Comparison of ENCODE assay signal across 1 cellular context in genomic region chr6:35302604-35303218, GRCh38.
TF ChIP-seq lines count a peak whose summit lies in the region.

No MANE protein-coding gene starts in this region.

TF ChIP-seq in GM12878, 131 proteins besides CTCF, POLR2A, EP300 and RAD21 (continued from another document and continues in another):
- TF ChIP-seq PRDM15 (CRISPR knock-in tag; IDR thresholded peaks at IDR 0.05) (no peak), ZBTB33 (IDR thresholded peaks at IDR 0.05) (no peak), ZNF217 (IDR thresholded peaks at IDR 0.05) (no peak), PAX5 (IDR thresholded peaks at IDR 0.05; ENCODE audit: borderline replicate concordance, low read depth, low read length) (no peak), RFX5 (IDR thresholded peaks at IDR 0.05; ENCODE audit: low read depth, low read length) (no peak), GATAD2B (conservative IDR thresholded peaks at IDR 0.05; ENCODE audit: low read depth) (no peak; the same call in 1 of the 2 replicates), RBBP5 (conservative IDR thresholded peaks at IDR 0.05) (no peak), FOXM1 (IDR thresholded peaks at IDR 0.05; ENCODE audit: low read depth, low read length) (no peak), KAT2A (conservative IDR thresholded peaks at IDR 0.05; ENCODE audit: control insufficient read depth, low read depth, low read length) (no peak), PBX3 (IDR thresholded peaks at IDR 0.05; ENCODE audit: insufficient replicate concordance, low read depth, low read length) (no peak), ZNF687 (IDR thresholded peaks at IDR 0.05) (0 out of 2 replicates have a peak, but pooled peaks have one; percentile 13), ZNF24 (IDR thresholded peaks at IDR 0.05) (no peak), POLR2AphosphoS5 (IDR thresholded peaks at IDR 0.05; ENCODE audit: low read length) (peak; percentile 61), MEF2A (IDR thresholded peaks at IDR 0.05; ENCODE audit: insufficient read depth, low read depth, low read length) (no peak), BCL11A (IDR thresholded peaks at IDR 0.05; ENCODE audit: low read depth, low read length) (no peak), NBN (IDR thresholded peaks at IDR 0.05) (0 out of 2 replicates have a peak, but pooled peaks have one; percentile 70), BRCA1 (IDR thresholded peaks at IDR 0.05; ENCODE audit: low read depth, low read length) (no peak), PKNOX1 (IDR thresholded peaks at IDR 0.05) (no peak; the same call in 1 of the 2 replicates), RAD51 (IDR thresholded peaks at IDR 0.05) (no peak), CHD1 (IDR thresholded peaks at IDR 0.05; ENCODE audit: low read depth, low read length) (0 out of 2 replicates have a peak, but pooled peaks have one; percentile 63), MTA2 (IDR thresholded peaks at IDR 0.05; ENCODE audit: low read depth) (no peak), MYC (IDR thresholded peaks at IDR 0.05; ENCODE audit: insufficient read depth, insufficient read length, insufficient replicate concordance, low read length, severe bottlenecking) (no peak), MLLT1 (IDR thresholded peaks at IDR 0.05) (peak; percentile 91), MXI1 (IDR thresholded peaks at IDR 0.05; ENCODE audit: low read depth, low read length) (no peak; the same call in 1 of the 2 replicates), ATF7 (IDR thresholded peaks at IDR 0.05; ENCODE audit: low read depth) (peak; percentile 67), SPI1 (IDR thresholded peaks at IDR 0.05; ENCODE audit: borderline replicate concordance, insufficient read depth, low read depth, low read length) (no peak), CEBPZ (IDR thresholded peaks at IDR 0.05; ENCODE audit: low read depth, low read length) (no peak), JUND (IDR thresholded peaks at IDR 0.05; ENCODE audit: low read depth, low read length) (0 out of 2 replicates have a peak, but pooled peaks have one; percentile 61), MEF2B (IDR thresholded peaks at IDR 0.05; ENCODE audit: partially characterized antibody, poor library complexity, severe bottlenecking) (peak; percentile 22), RELB (IDR thresholded peaks at IDR 0.05; ENCODE audit: low read depth) (peak; percentile 59; the same call in 1 of the 2 replicates), EED (IDR thresholded peaks at IDR 0.05; ENCODE audit: low read depth) (peak; percentile 50; the same call in 1 of the 2 replicates), TCF3 (IDR thresholded peaks at IDR 0.05; ENCODE audit: borderline replicate concordance, insufficient read depth, low read depth, low read length) (0 out of 2 replicates have a peak, but pooled peaks have one; percentile 10), HDAC6 (IDR thresholded peaks at IDR 0.05; ENCODE audit: unreplicated experiment) (no peak), MAX (IDR thresholded peaks at IDR 0.05; ENCODE audit: low read depth, low read length) (no peak; the same call in 1 of the 2 replicates), IRF3 (IDR thresholded peaks at IDR 0.05) (no peak), HCFC1 (IDR thresholded peaks at IDR 0.05; ENCODE audit: low read length) (no peak), SIN3A (IDR thresholded peaks at IDR 0.05; ENCODE audit: low read depth, low read length) (peak; percentile 71; the same call in 1 of the 2 replicates), SMAD5 (IDR thresholded peaks at IDR 0.05; ENCODE audit: low read depth) (no peak), SP1 (IDR thresholded peaks at IDR 0.05; ENCODE audit: low read depth, low read length) (no peak), EGR1 (IDR thresholded peaks at IDR 0.05; ENCODE audit: borderline replicate concordance in 1 of 2, low read depth in 2 of 2, low read length in 2 of 2) (peak in 1 of 2 experiments; percentile 26; a peak in 1 of 3 replicates)
